In the genomic region with DNA sequence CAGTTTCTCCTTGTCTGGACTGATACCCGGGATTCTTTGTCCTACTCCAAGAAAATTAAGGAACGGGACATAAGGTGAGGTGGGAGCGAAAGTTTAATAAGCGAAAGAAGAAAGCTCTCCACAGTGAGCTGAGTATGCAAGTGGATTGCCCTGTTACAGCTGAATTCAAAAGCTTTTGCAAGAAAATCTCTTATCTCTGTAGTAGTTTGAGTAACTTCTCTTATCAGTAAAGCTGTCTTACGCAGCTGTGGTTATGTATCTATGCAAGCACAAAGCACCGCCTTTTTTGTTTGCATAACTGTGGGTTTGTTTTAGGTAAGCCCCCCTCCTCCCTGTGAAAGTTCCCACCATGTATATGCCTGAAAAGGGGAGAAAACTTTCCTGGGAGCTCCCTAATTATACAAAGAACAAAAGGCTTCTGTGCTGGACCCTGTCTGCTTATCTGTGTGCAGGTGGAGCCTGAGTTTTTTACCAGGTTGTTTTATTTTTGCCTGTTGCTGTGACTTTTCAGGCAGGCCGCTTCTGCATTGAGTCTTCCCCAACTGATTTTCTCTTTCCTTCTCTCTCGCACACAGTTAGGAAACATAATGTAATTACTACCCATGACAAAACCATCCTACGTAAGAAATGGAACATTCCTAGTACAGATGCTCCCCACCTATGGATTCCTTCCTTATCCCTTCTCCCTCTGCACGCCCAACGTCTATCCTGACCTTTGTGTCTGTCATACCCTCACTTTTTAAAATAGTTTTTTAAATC, we compare ENCODE assay signal across 10 cellular contexts. TPM values are rescaled to one million over a fixed set of nuclear protein-coding genes. Genes with fewer than 3 reads are reported as not detected.
DNase-seq lines count a peak whose midpoint lies in the region; ATAC-seq and TF ChIP-seq lines count a peak whose summit lies in the region.
"Had no signal": no experiment of that assay in that cellular context is flagged by ENCODE, and none has a peak within 500 bp of the region (broad histone marks: within the 10 kb centered on the region; RNA-seq: fewer than 3 reads in every experiment).

No MANE protein-coding gene starts in this region.

- no peaks in the 10 kb centered on the region for H3K9me3 ChIP-seq in stomach

- peaks cover 7% of the 10 kb centered on the region for H3K27me3 Mint-ChIP-seq in activated naive CD8-positive, alpha-beta T cell
- peaks cover 0 to 14% (median 7%) of the 10 kb centered on the region in 3 donors for H3K27me3 Mint-ChIP-seq in immature natural killer cell (ENCODE audit: low read depth in 3 of 3)

- peaks cover 16% of the 10 kb centered on the region for H3K4me1 Mint-ChIP-seq in activated naive CD8-positive, alpha-beta T cell (ENCODE audit: low read depth)
- H3K4me1 Mint-ChIP-seq in immature natural killer cell, result peaks cover 7 to 17% of the 10 kb centered on the region in 2 donors

- peak; percentile 10 for DNase-seq in NOMO-1 treated with DMSO at 0.1 percent for 48 hours (lab: John Stamatoyannopoulos, UW; ENCODE audit: unreplicated experiment)
- DNase-seq in NOMO-1 treated with dmso at 0.1 percent for 144 hours (lab: John Stamatoyannopoulos, UW; ENCODE audit: unreplicated experiment), result no peak
- no peak for DNase-seq in immature natural killer cell
- no peak for DNase-seq in stomach
- DNase-seq in NCI-H1417 treated with DMSO at 0.1 percent for 48 hours (lab: John Stamatoyannopoulos, UW), result no peak
- DNase-seq in NCI-H510A (lab: John Stamatoyannopoulos, UW), result no peak

- TF ChIP-seq EP300 in stomach (IDR thresholded peaks at IDR 0.05), result no peak

- H3K36me3 ChIP-seq in stomach, result no peaks in the 10 kb centered on the region

- peak overlapping the region; percentile 44 to 84 (median 78) for H3K27ac ChIP-seq in stomach
- H3K27ac ChIP-seq: 22Rv1 had no signal

- H3K4me3 ChIP-seq in stomach, result peak overlapping the region; percentile 61 to 74 (median 62)
- H3K4me3 ChIP-seq: GM12878 had no signal

- no peak for ATAC-seq in GM19023 (IDR thresholded peaks at IDR 0.05; ENCODE audit: unreplicated experiment)
- ATAC-seq: GM12878 had no signal

- TF ChIP-seq CTCF in stomach (IDR thresholded peaks at IDR 0.05), result no peak

- H3K27ac Mint-ChIP-seq in activated naive CD8-positive, alpha-beta T cell, result no peak overlapping the region
- peak overlapping the region in 1 of 6 donors; percentile 61 for H3K27ac Mint-ChIP-seq in immature natural killer cell

- intact Hi-C loops in stomach (cut with DNase I; ENCODE audit: low total_unique reads), result no loop called here

- peaks cover 5% of the 10 kb centered on the region for H3K36me3 Mint-ChIP-seq in activated naive CD8-positive, alpha-beta T cell
- H3K36me3 Mint-ChIP-seq in immature natural killer cell, result peaks cover 0 to 3% (median 0%) of the 10 kb centered on the region in 3 donors

- H3K9me3 Mint-ChIP-seq in activated naive CD8-positive, alpha-beta T cell (ENCODE audit: low read depth), result no peaks in the 10 kb centered on the region
- peaks cover 0 to 6% (median 0%) of the 10 kb centered on the region in 6 donors for H3K9me3 Mint-ChIP-seq in immature natural killer cell

- TF ChIP-seq POLR2A in stomach (IDR thresholded peaks at IDR 0.05), result no peak

- H3K27me3 ChIP-seq in stomach, result no peaks in the 10 kb centered on the region

- peaks cover 22 to 55% (median 42%) of the 10 kb centered on the region in 4 donors for H3K4me1 ChIP-seq in stomach

- peak overlapping the region; percentile 89 for H3K4me3 Mint-ChIP-seq in activated naive CD8-positive, alpha-beta T cell
- H3K4me3 Mint-ChIP-seq in immature natural killer cell, result peak overlapping the region; percentile 44 to 94 (median 65)

- 29 to 40% (median 30%) methylated on average over 11 of the region's 11 CpGs for WGBS in stomach, 5 donors

RNA-seq across cellular contexts. Expression of gene PLAAT5, which starts 0.8 kb away (rescaled TPM):
- polyA plus RNA-seq in immature natural killer cell, result 1 to 10 TPM in 2 of 3 donors, under 1 TPM in 1; 0.63 to 3.8 (median 1.5) TPM
- total RNA-seq in stomach, result 1 to 10 TPM in 2 of 5 donors, not detected in 3; 1.8 to 2.4 TPM
- 1 to 10 TPM; 1.1 to 1.9 (median 1.9) TPM for polyA plus RNA-seq in stomach
- total RNA-seq: GM12878 had no signal
- polyA plus RNA-seq: GM12878 had no signal

RNA-seq across cellular contexts. Expression of gene LGALS12, which starts 14.1 kb away (rescaled TPM):
- polyA plus RNA-seq in immature natural killer cell (1 to 10 TPM in 1 of 3 donors, not detected in 2; 1.7 TPM), stomach (1 to 10 TPM in 1 of 3 donors, under 1 TPM in 2; 0.38 to 1.1 (median 0.44) TPM)
- total RNA-seq in stomach, result under 1 TPM in 1 of 5 donors, not detected in 4; 0.55 TPM
- total RNA-seq: GM12878 had no signal
- polyA plus RNA-seq: GM12878 had no signal

RNA-seq across cellular contexts. Expression of gene PLAAT4, which starts 44.8 kb away (rescaled TPM):
- 100 to 1,000 TPM; 886 to 933 (median 906) TPM for polyA plus RNA-seq in immature natural killer cell
- 100 to 1,000 TPM in 1 of 5 donors, 10 to 100 TPM in 3, 1 to 10 TPM in 1; 4.0 to 121 (median 12.7) TPM for total RNA-seq in stomach
- 100 to 1,000 TPM in 1 of 3 donors, 10 to 100 TPM in 2; 86.9 to 262 (median 98.5) TPM for polyA plus RNA-seq in stomach
